ENCODE assay signal across 1 cellular context in genomic region chr1:145886390-145886789, GRCh38.
TF ChIP-seq lines count a peak whose summit lies in the region.

No MANE protein-coding gene starts in this region.

TF ChIP-seq in endothelial cell of umbilical vein, 7 proteins besides CTCF, POLR2A, EP300 and RAD21 (continued from another document):
- TF ChIP-seq, protein P1, sequence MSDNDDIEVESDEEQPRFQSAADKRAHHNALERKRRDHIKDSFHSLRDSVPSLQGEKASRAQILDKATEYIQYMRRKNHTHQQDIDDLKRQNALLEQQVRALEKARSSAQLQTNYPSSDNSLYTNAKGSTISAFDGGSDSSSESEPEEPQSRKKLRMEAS (IDR thresholded peaks at IDR 0.05; ENCODE audit: insufficient read depth, insufficient read length): no peak
- TF ChIP-seq FOS (IDR thresholded peaks at IDR 0.05; ENCODE audit: borderline replicate concordance, insufficient read depth, low read length): no peak
- no peak for TF ChIP-seq POLR2AphosphoS5 (IDR thresholded peaks at IDR 0.05; ENCODE audit: insufficient read depth, low read depth, low read length)
- no peak for TF ChIP-seq MYC (IDR thresholded peaks at IDR 0.05; ENCODE audit: low read depth, low read length)
